ENCODE assay signal across 22 cellular contexts in the genomic region with DNA sequence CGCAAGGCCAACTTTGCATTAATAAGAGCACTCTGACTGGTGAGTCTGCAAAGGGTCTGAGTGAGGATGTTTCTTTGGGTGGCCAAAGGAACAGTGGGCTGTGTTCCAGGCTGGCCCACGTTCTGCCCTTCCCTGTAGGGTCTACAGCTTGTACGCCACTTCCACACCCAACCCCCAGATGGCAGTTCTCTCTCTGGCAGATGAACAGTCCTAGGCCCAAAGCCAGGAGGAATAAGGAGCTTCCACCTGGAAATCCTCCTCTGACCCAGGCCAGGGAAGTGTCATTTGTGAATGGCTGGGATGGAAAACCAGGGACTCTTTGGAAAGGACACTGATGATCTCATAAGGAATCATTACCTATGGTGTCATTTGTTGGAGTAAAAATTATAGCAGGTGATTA. TPM values are rescaled to one million over a fixed set of nuclear protein-coding genes. Genes with fewer than 3 reads are reported as not detected.
A peak's percentile ranks its signal among the peaks of the same experiment; 100 is the strongest.
DNase-seq lines count a peak whose midpoint lies in the region; ATAC-seq, FAIRE-seq and TF ChIP-seq lines count a peak whose summit lies in the region.
"Had no signal": no experiment of that assay in that cellular context is flagged by ENCODE, and none has a peak within 500 bp of the region (broad histone marks: within the 10 kb centered on the region; RNA-seq: fewer than 3 reads in every experiment).

No MANE protein-coding gene starts in this region.

- H3K23ac ChIP-seq in mesendoderm (ENCODE audit: low read length) = no peak overlapping the region

- no peak overlapping the region for H3K9ac ChIP-seq in mesendoderm (ENCODE audit: low read length)

- H2BK120ac ChIP-seq in mesendoderm (ENCODE audit: low read depth, low read length) = no peak overlapping the region

- H3K36me3 ChIP-seq in WERI-Rb-1 (no peaks in the 10 kb centered on the region), mesendoderm (ENCODE audit: control insufficient read depth, insufficient read depth, low read length) (no peaks in the 10 kb centered on the region), small intestine (ENCODE audit: control insufficient read depth in 2 of 2, insufficient read depth in 2 of 2, low read length in 2 of 2) (no peaks in the 10 kb centered on the region)
- H3K36me3 ChIP-seq: prostate gland, upper lobe of left lung had no signal

- DNase-seq in NCI-H524 (lab: John Stamatoyannopoulos, UW) (peak; percentile 34 to 76), NCI-H524 treated with DMSO at 0.1 percent for 48 hours (lab: John Stamatoyannopoulos, UW) (no peak), NB4 (ENCODE audit: low read depth) (no peak), WERI-Rb-1 (peak; percentile 81), mesendoderm (peak; percentile 61), small intestine (no peak)
- DNase-seq: activated CD4-positive, CD25-positive, alpha-beta regulatory T cell treated with anti-CD3 and anti-CD28 coated beads, Interleukin-2, amount 50 U/mL, for 72 hours; activated CD8-positive, alpha-beta memory T cell treated with anti-CD3 and anti-CD28 coated beads, Interleukin-2, amount 10 ng/mL, durations not matched to agents 7 days and 5 days; activated gamma-delta T cell; anterior cingulate cortex; naive thymus-derived CD8-positive, alpha-beta T cell; NCI-H2029; stimulated activated CD4-positive, alpha-beta T cell treated with anti-CD3 and anti-CD28 coated beads, Interleukin-12 subunit alpha, Interleukin-12 subunit beta, amount 100 ng/mL, for 4 hours; stimulated activated naive CD4-positive, alpha-beta T cell treated with Interleukin-2 at 50 U/mL for 16 hours; T-helper 17 cell; upper lobe of left lung had no signal

- no peak overlapping the region for H4K8ac ChIP-seq in mesendoderm (ENCODE audit: low read depth, low read length)

- H3K79me2 ChIP-seq in mesendoderm (ENCODE audit: control insufficient read depth, insufficient read depth, low read length) = no peaks in the 10 kb centered on the region

- H4K5ac ChIP-seq in mesendoderm (ENCODE audit: low read length) = no peak overlapping the region

- H3K27me3 ChIP-seq in WERI-Rb-1 (ENCODE audit: insufficient read depth, low read depth, severe bottlenecking) (no peaks in the 10 kb centered on the region), mesendoderm (ENCODE audit: insufficient read depth, low read length, poor library complexity) (no peaks in the 10 kb centered on the region), small intestine (ENCODE audit: control insufficient read depth in 2 of 2, insufficient read depth in 2 of 2, low read length in 2 of 2) (no peaks in the 10 kb centered on the region)
- H3K27me3 ChIP-seq: upper lobe of left lung had no signal

- H2BK15ac ChIP-seq in mesendoderm (replicated peaks; ENCODE audit: low read depth) = no peak overlapping the region

- no peak overlapping the region for H3K4ac ChIP-seq in mesendoderm (ENCODE audit: low read depth, low read length)

- no peak overlapping the region for H3K4me3 ChIP-seq in NB4 (ENCODE audit: low read depth, low read length)
- no peak overlapping the region for H3K4me3 ChIP-seq in WERI-Rb-1 (ENCODE audit: low read depth, low read length)
- H3K4me3 ChIP-seq in mesendoderm (ENCODE audit: low read length) = no peak overlapping the region
- no peak overlapping the region for H3K4me3 ChIP-seq in small intestine (ENCODE audit: low read depth in 1 of 2, low read length in 2 of 2)
- H3K4me3 ChIP-seq: A549, coronary artery, prostate gland, upper lobe of left lung had no signal

- FAIRE-seq in small intestine (lab: Jason Lieb, UNC) = no peak

- H3K4me1 ChIP-seq in mesendoderm (ENCODE audit: control insufficient read depth, low read depth, low read length) (no peaks in the 10 kb centered on the region), small intestine (ENCODE audit: control insufficient read depth in 2 of 2, insufficient read depth in 1 of 2, low read depth in 1 of 2, low read length in 1 of 2) (no peaks in the 10 kb centered on the region)
- H3K4me1 ChIP-seq: prostate gland, upper lobe of left lung had no signal

- H3K18ac ChIP-seq in mesendoderm (ENCODE audit: low read length) = no peak overlapping the region

- H3K9me3 ChIP-seq in WERI-Rb-1 (ENCODE audit: severe bottlenecking) (peaks cover 5% of the 10 kb centered on the region), small intestine (ENCODE audit: control insufficient read depth, low read depth) (no peaks in the 10 kb centered on the region)
- H3K9me3 ChIP-seq: A549, prostate gland had no signal

- no peaks in the 10 kb centered on the region for H3K79me1 ChIP-seq in mesendoderm (ENCODE audit: low read length)

- H2AK5ac ChIP-seq in mesendoderm (ENCODE audit: low read length) = no peak overlapping the region

- H3K4me2 ChIP-seq in mesendoderm (ENCODE audit: low read length) = no peak overlapping the region
- H3K4me2 ChIP-seq: A549 had no signal

- TF ChIP-seq CTCF in NB4 (IDR thresholded peaks at IDR 0.05; ENCODE audit: low read depth, low read length) (peak; percentile 13), WERI-Rb-1 (IDR thresholded peaks at IDR 0.05; ENCODE audit: low read depth, low read length) (peak; percentile 88)

- no peak for ATAC-seq in HG02884 (IDR thresholded peaks at IDR 0.05; ENCODE audit: unreplicated experiment)
- no peak for ATAC-seq in HG03432 (IDR thresholded peaks at IDR 0.05; ENCODE audit: unreplicated experiment)
- ATAC-seq: activated CD8-positive, alpha-beta memory T cell treated with anti-CD3 and anti-CD28 coated beads, Interleukin-2, amount 10 ng/mL, durations not matched to agents 7 days and 5 days; naive thymus-derived CD8-positive, alpha-beta T cell; T-helper 17 cell had no signal

- H2BK5ac ChIP-seq in mesendoderm (ENCODE audit: low read length) = no peak overlapping the region

- WGBS in mesendoderm (ENCODE audit: extremely low coverage, insufficient coverage, low lambda C conversion rate) = no CpG with 5 or more reads among the region's 3 CpGs
- WGBS in small intestine, 3 donors = 63 to 66% (median 65%) methylated on average over 3 of the region's 3 CpGs

- TF ChIP-seq POLR2A in NB4 (IDR thresholded peaks at IDR 0.05; ENCODE audit: extremely low read depth, insufficient read length) = no peak

- no peak overlapping the region for H3K56ac ChIP-seq in mesendoderm (ENCODE audit: low read length)

- H3K27ac ChIP-seq in WERI-Rb-1 (no peak overlapping the region), mesendoderm (ENCODE audit: low read depth, low read length) (no peak overlapping the region), small intestine (ENCODE audit: low read depth in 1 of 2, low read length in 1 of 2) (no peak overlapping the region)
- H3K27ac ChIP-seq: A549, coronary artery, prostate gland, upper lobe of left lung had no signal

RNA-seq across cellular contexts. Expression of a gene that starts 6.6 kb away (rescaled TPM):
- polyA plus RNA-seq in mesendoderm (2013, experiment 1 of 2) = 0.10 TPM
- polyA plus RNA-seq in mesendoderm (2013, experiment 2 of 2) = 0.04 TPM
- polyA plus RNA-seq in small intestine = under 1 TPM; 0.22 to 0.66 (median 0.27) TPM
- polyA plus RNA-seq: CD14-positive monocyte had no signal

Comparison
In these comparisons a context has a peak if more than half of its experiments do, and no peak if none do; other contexts are left out.
1. DNase-seq: peak in NCI-H524 (2 of 2), WERI-Rb-1 (single experiment) and mesendoderm (single experiment); none in NCI-H524 treated with DMSO at 0.1 percent for 48 hours (single experiment), NB4 (single experiment) and small intestine (single experiment).